Comparison of ENCODE assay signal across 18 cellular contexts in the genomic region with DNA sequence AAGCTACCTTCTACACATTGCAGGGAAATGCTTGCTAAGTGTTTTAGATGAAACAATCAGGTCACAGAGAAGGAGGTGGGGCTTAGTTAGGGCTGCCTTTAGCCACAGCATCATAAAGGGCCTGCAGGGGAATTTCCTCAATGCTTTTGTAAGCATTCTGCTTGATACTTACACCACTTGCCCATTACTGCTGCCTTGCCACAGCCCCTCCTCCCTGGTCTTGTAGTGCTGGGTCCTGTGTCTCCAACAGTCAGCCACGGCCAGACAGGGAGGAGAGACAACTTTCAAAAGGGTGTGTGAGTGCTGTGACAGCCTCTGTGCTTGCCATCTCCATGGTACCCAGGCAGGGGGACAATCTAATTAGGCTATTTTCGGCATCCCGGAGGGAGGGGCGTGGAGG.
DNase-seq lines count a peak whose midpoint lies in the region; ATAC-seq lines count a peak whose summit lies in the region.
"Had no signal": no experiment of that assay in that cellular context is flagged by ENCODE, and none has a peak within 500 bp of the region (broad histone marks: within the 10 kb centered on the region; RNA-seq: fewer than 3 reads in every experiment).

No MANE protein-coding gene starts in this region.

- peaks cover 0 to 4% of the 10 kb centered on the region in 2 donors for H3K27me3 Mint-ChIP-seq in stimulated activated naive B cell treated with anti-CD40 and anti-IgM and Interleukin-4, amounts not matched to agents 10 μg/mL and 1 μg/mL and 100 μg/mL, for 72 hours

- no peaks in the 10 kb centered on the region for H3K36me3 ChIP-seq in H7 (replicated peaks; ENCODE audit: control insufficient read depth, insufficient read depth, low read length)
- H3K36me3 ChIP-seq: Peyer's patch had no signal

- H3K4me3 ChIP-seq in H7 (ENCODE audit: insufficient read depth, low read depth, low read length), result no peak overlapping the region
- H3K4me3 ChIP-seq: A549, Peyer's patch had no signal

- no peak overlapping the region for H3K4me3 Mint-ChIP-seq in stimulated activated naive B cell treated with anti-CD40 and anti-IgM and Interleukin-4, amounts not matched to agents 10 μg/mL and 1 μg/mL and 100 μg/mL, for 72 hours
- H3K4me3 Mint-ChIP-seq: T-helper 1 cell treated with Interleukin-12 subunit alpha and Interleukin-12 subunit beta and Interleukin-4 antibody, amounts not matched to agents 30 μg/mL and 1 μg/mL, for 36 hours had no signal

- no peaks in the 10 kb centered on the region for H3K4me1 Mint-ChIP-seq in stimulated activated naive B cell treated with anti-CD40 and anti-IgM and Interleukin-4, amounts not matched to agents 10 μg/mL and 1 μg/mL and 100 μg/mL, for 72 hours

- no peak overlapping the region for H3K27ac Mint-ChIP-seq in stimulated activated naive B cell treated with anti-CD40 and anti-IgM and Interleukin-4, amounts not matched to agents 10 μg/mL and 1 μg/mL and 100 μg/mL, for 72 hours
- H3K27ac Mint-ChIP-seq: T-helper 1 cell treated with Interleukin-12 subunit alpha and Interleukin-12 subunit beta and Interleukin-4 antibody, amounts not matched to agents 30 μg/mL and 1 μg/mL, for 36 hours had no signal

- H3K9me3 Mint-ChIP-seq in stimulated activated naive B cell treated with anti-CD40 and anti-IgM and Interleukin-4, amounts not matched to agents 10 μg/mL and 1 μg/mL and 100 μg/mL, for 72 hours, result peaks cover under 1 to 2% of the 10 kb centered on the region in 2 donors

- DNase-seq in Ammon's horn (ENCODE audit: low spot score) (peak; percentile 11), H7 (peak; percentile 19), SK-N-DZ (ENCODE audit: low spot score) (peak; percentile 36), islet precursor cell (peak; percentile 63)
- no peak for DNase-seq in stimulated activated naive B cell treated with anti-CD40 and anti-IgM and Interleukin-4, amounts not matched to agents 10 μg/mL and 1 μg/mL and 100 μg/mL, for 72 hours
- DNase-seq: C1 segment of cervical spinal cord, NCI-H1092 treated with DMSO at 0.1 percent for 48 hours, NCI-H1694 treated with DMSO at 0.1 percent for 48 hours, NCI-H2171, NCI-H446 treated with DMSO at 0.1 percent for 48 hours, NCI-H774, Peyer's patch, Right ventricle myocardium superior had no signal

- no peaks in the 10 kb centered on the region for H3K27me3 ChIP-seq in H7 (ENCODE audit: control insufficient read depth, insufficient read depth, low read length)
- H3K27me3 ChIP-seq: Peyer's patch had no signal

- H3K36me3 Mint-ChIP-seq in stimulated activated naive B cell treated with anti-CD40 and anti-IgM and Interleukin-4, amounts not matched to agents 10 μg/mL and 1 μg/mL and 100 μg/mL, for 72 hours, result no peaks in the 10 kb centered on the region

- ATAC-seq in HG02642 (IDR thresholded peaks at IDR 0.05; ENCODE audit: poor library complexity, unreplicated experiment) (no peak), HG02970 (IDR thresholded peaks at IDR 0.05; ENCODE audit: low FRiP score, unreplicated experiment) (no peak), HG03139 (IDR thresholded peaks at IDR 0.05; ENCODE audit: unreplicated experiment) (no peak)
- ATAC-seq in stimulated activated naive B cell treated with anti-CD40 and anti-IgM and Interleukin-4, amounts not matched to agents 10 μg/mL and 1 μg/mL and 100 μg/mL, for 72 hours (replicated peaks), result no peak
